14 cellular contexts compared by ENCODE assay signal in genomic region chr21:43868461-43868860, GRCh38. TPM values are rescaled to one million over a fixed set of nuclear protein-coding genes. Genes with fewer than 3 reads are reported as not detected.
A peak's percentile ranks its signal among the peaks of the same experiment; 100 is the strongest.
DNase-seq lines count a peak whose midpoint lies in the region; ATAC-seq, FAIRE-seq and TF ChIP-seq lines count a peak whose summit lies in the region.
"Had no signal": no experiment of that assay in that cellular context is flagged by ENCODE, and none has a peak within 500 bp of the region (broad histone marks: within the 10 kb centered on the region; RNA-seq: fewer than 3 reads in every experiment).

No MANE protein-coding gene starts in this region.

- H3K4me2 ChIP-seq in IMR-90 (ENCODE audit: low read depth, low read length) (no peak overlapping the region), Karpas-422 (ENCODE audit: low read depth, low read length, poor library complexity, severe bottlenecking) (no peak overlapping the region)

- H2AFZ ChIP-seq in IMR-90 (replicated peaks; ENCODE audit: low read length, poor library complexity) (no peak overlapping the region), Karpas-422 (ENCODE audit: low read length) (no peak overlapping the region)

- H3K9me3 ChIP-seq in IMR-90 (ENCODE audit: control insufficient read depth, insufficient read depth, low read length) (no peaks in the 10 kb centered on the region), muscle layer of duodenum (ENCODE audit: control insufficient read depth in 1 of 2, low read length in 2 of 2) (no peaks in the 10 kb centered on the region), Karpas-422 (ENCODE audit: low read length) (no peaks in the 10 kb centered on the region)
- H3K9me3 ChIP-seq: sigmoid colon, thoracic aorta had no signal

- H3K4me3 ChIP-seq in IMR-90 (ENCODE audit: insufficient read depth, low read depth, low read length) (no peak overlapping the region), bronchial epithelial cell (ENCODE audit: low read depth, low read length) (no peak overlapping the region), muscle layer of duodenum (ENCODE audit: low read depth in 1 of 2, low read length in 2 of 2) (peak overlapping the region in 1 of 2 donors; percentile 69), Karpas-422 (ENCODE audit: low read length) (no peak overlapping the region)
- H3K4me3 ChIP-seq: sigmoid colon, thoracic aorta had no signal

- no peak overlapping the region for H2BK20ac ChIP-seq in IMR-90 (ENCODE audit: low read depth, low read length)

- H4K8ac ChIP-seq in IMR-90 (ENCODE audit: low read depth in 2 of 2, low read length in 2 of 2): no peak overlapping the region

- POLR2A ChIA-PET in IMR-90 (lab: Charles Lee; ENCODE audit: unreplicated experiment): no interaction called here

- H4K20me1 ChIP-seq in IMR-90 (ENCODE audit: insufficient read depth, low read length) (peaks cover 56% of the 10 kb centered on the region), Karpas-422 (ENCODE audit: insufficient read depth, low read depth, low read length) (no peaks in the 10 kb centered on the region)

- H3K18ac ChIP-seq in IMR-90 (ENCODE audit: low read depth, low read length): no peak overlapping the region

- WGBS in IMR-90 (ENCODE audit: extremely low coverage in 2 of 2, insufficient read length in 1 of 2), 2 experiments: no CpG with 5 or more reads among the region's 6 CpGs

- H2AK5ac ChIP-seq in IMR-90 (ENCODE audit: low read depth, low read length): no peak overlapping the region

- no peak overlapping the region for H3K56ac ChIP-seq in IMR-90 (ENCODE audit: extremely low read depth, insufficient read depth, low read length)

- no peak overlapping the region for H3K14ac ChIP-seq in IMR-90 (replicated peaks; ENCODE audit: low read depth, low read length)

- no peaks in the 10 kb centered on the region for H3K9me2 ChIP-seq in Karpas-422 (replicated peaks; ENCODE audit: insufficient read depth, low read length)

- dilution Hi-C loops in IMR-90 (cut with HindIII; ENCODE audit: low sequenced_read_pairs, unreplicated experiment): no loop called here

- in situ Hi-C loops in IMR-90 (cut with MboI; ENCODE audit: low sequenced_read_pairs): no loop called here

- H4K5ac ChIP-seq in IMR-90 (ENCODE audit: low read depth, low read length): no peak overlapping the region

- no peak for ATAC-seq in IMR-90 (ENCODE audit: low read depth)

- no peak for TF ChIP-seq RAD21 in IMR-90 (IDR thresholded peaks at IDR 0.05; ENCODE audit: low read length)

- peaks cover 12% of the 10 kb centered on the region for H3K4me1 ChIP-seq in IMR-90 (ENCODE audit: control insufficient read depth, insufficient read depth, low read length)
- H3K4me1 ChIP-seq in muscle layer of duodenum (ENCODE audit: control insufficient read depth in 1 of 2, insufficient read depth in 2 of 2, low read length in 2 of 2): peaks cover 3 to 29% of the 10 kb centered on the region in 2 donors
- peaks cover 20% of the 10 kb centered on the region for H3K4me1 ChIP-seq in Karpas-422 (ENCODE audit: low read length)

- no peak overlapping the region for H2BK5ac ChIP-seq in IMR-90 (ENCODE audit: low read depth, low read length, poor library complexity, severe bottlenecking)

- H3K4ac ChIP-seq in IMR-90 (ENCODE audit: low read depth, low read length): no peak overlapping the region

- CTCF ChIA-PET in IMR-90 (lab: Yijun Ruan, JAX): no interaction called here

- peaks cover 15% of the 10 kb centered on the region; the same call in 1 of the 2 replicates for H3K9me1 ChIP-seq in IMR-90 (ENCODE audit: insufficient read depth, low read length)

- no peak overlapping the region for H2BK15ac ChIP-seq in IMR-90 (ENCODE audit: low read depth, low read length)

- no peak overlapping the region for H4K91ac ChIP-seq in IMR-90 (ENCODE audit: insufficient read depth, low read depth, low read length)

- peak overlapping the region; percentile 16; the same call in 1 of the 2 replicates for H3K23ac ChIP-seq in IMR-90 (ENCODE audit: low read depth, low read length)

- H3K9ac ChIP-seq in IMR-90 (ENCODE audit: low read depth, low read length) (no peak overlapping the region), Karpas-422 (ENCODE audit: low read length) (no peak overlapping the region)

- H3K36me3 ChIP-seq in IMR-90 (ENCODE audit: control insufficient read depth, insufficient read depth, low read length) (peaks cover 12% of the 10 kb centered on the region), bronchial epithelial cell (ENCODE audit: control insufficient read depth, insufficient read depth, low read length) (peaks cover 7% of the 10 kb centered on the region), muscle layer of duodenum (ENCODE audit: control insufficient read depth in 1 of 2, insufficient read depth in 2 of 2, low read length in 2 of 2) (peaks cover 0 to 4% of the 10 kb centered on the region in 2 donors), Karpas-422 (ENCODE audit: insufficient read depth, low read length) (peaks cover 41% of the 10 kb centered on the region)
- H3K36me3 ChIP-seq: sigmoid colon, thoracic aorta had no signal

- H3K79me1 ChIP-seq in IMR-90 (ENCODE audit: low read depth in 1 of 2, low read length in 2 of 2): peaks cover 30 to 62% of the 10 kb centered on the region in 2 experiments

- no TSS peak for BruUV-seq in IMR-90 (replicated peaks; lab: Mats Ljungman, UMichigan)

- no peak for TF ChIP-seq POLR2A in IMR-90 (IDR thresholded peaks at IDR 0.05; ENCODE audit: low read depth, low read length)

- H3K27ac ChIP-seq in IMR-90 (ENCODE audit: insufficient read depth, low read length) (no peak overlapping the region), muscle layer of duodenum (ENCODE audit: low read length) (peak overlapping the region; percentile 34), Karpas-422 (ENCODE audit: low read length) (no peak overlapping the region)
- H3K27ac ChIP-seq: thoracic aorta had no signal

- H2AK9ac ChIP-seq in IMR-90 (replicated peaks; ENCODE audit: low read depth, low read length, poor library complexity): no peak overlapping the region

- peak; percentile 76 for DNase-seq in COLO668 (lab: John Stamatoyannopoulos, UW; ENCODE audit: unreplicated experiment)
- no peak for DNase-seq in IMR-90
- DNase-seq in bronchial epithelial cell (ENCODE audit: low read depth): peak; percentile 61
- DNase-seq in Karpas-422: no peak
- no peak for DNase-seq in UCSD-AML1 (lab: John Stamatoyannopoulos, UW; ENCODE audit: unreplicated experiment)
- DNase-seq in SKM-1 treated with dmso at 0.1 percent for 144 hours (lab: John Stamatoyannopoulos, UW; ENCODE audit: unreplicated experiment): no peak
- DNase-seq: activated effector memory CD4-positive, alpha-beta T cell treated with anti-CD3 and anti-CD28 coated beads, Interleukin-2, amount 50 U/mL, for 16 hours; caudate nucleus; NCI-H1092; NCI-H774; sigmoid colon had no signal

- no peaks in the 10 kb centered on the region for H3K27me3 ChIP-seq in IMR-90 (ENCODE audit: control insufficient read depth, insufficient read depth, low read length)
- H3K27me3 ChIP-seq in bronchial epithelial cell (ENCODE audit: control insufficient read depth, insufficient read depth, low read length): no peaks in the 10 kb centered on the region
- no peaks in the 10 kb centered on the region for H3K27me3 ChIP-seq in muscle layer of duodenum (ENCODE audit: low read depth, low read length)
- no peaks in the 10 kb centered on the region for H3K27me3 ChIP-seq in Karpas-422 (ENCODE audit: low read length)
- H3K27me3 ChIP-seq: sigmoid colon had no signal

- intact Hi-C loops in IMR-90 (cut with micrococcal nuclease): no loop called here

- FAIRE-seq in bronchial epithelial cell (lab: Jason Lieb, UNC): no peak
- FAIRE-seq: D721Med had no signal

- H3K79me2 ChIP-seq in Karpas-422 (ENCODE audit: low read length): peaks cover 79% of the 10 kb centered on the region

- TF ChIP-seq CTCF in IMR-90 (conservative IDR thresholded peaks at IDR 0.05; ENCODE audit: low read depth, low read length) (no peak), bronchial epithelial cell (IDR thresholded peaks at IDR 0.05; ENCODE audit: insufficient read depth, low read length, severe bottlenecking) (no peak)

- no peak overlapping the region for H2BK120ac ChIP-seq in IMR-90 (ENCODE audit: low read depth, low read length)

TF ChIP-seq in IMR-90, 13 proteins besides CTCF, POLR2A, EP300 and RAD21:
- TF ChIP-seq BHLHE40 (IDR thresholded peaks at IDR 0.05; ENCODE audit: low read depth, low read length) (no peak), MAZ (IDR thresholded peaks at IDR 0.05; ENCODE audit: borderline replicate concordance, low read depth, low read length) (no peak), USF2 (IDR thresholded peaks at IDR 0.05; ENCODE audit: low read depth, low read length) (no peak), NFE2L2 (IDR thresholded peaks at IDR 0.05; ENCODE audit: low read depth, low read length) (no peak), CEBPB (IDR thresholded peaks at IDR 0.05; ENCODE audit: low read depth, low read length) (no peak), SMC3 (IDR thresholded peaks at IDR 0.05; ENCODE audit: low read depth, low read length) (no peak)

RNA-seq across cellular contexts. Expression of gene AGPAT3, which starts 3.4 kb away (rescaled TPM):
- total RNA-seq in IMR-90 (2012; rRNA removed) (24.2 and 27.1 TPM in 2 replicates), bronchial epithelial cell (40.5 and 47.5 TPM in 2 replicates)
- 36.2 and 38.7 TPM in 2 replicates for polyA plus RNA-seq in IMR-90 (2012; rRNA removed)
- polyA plus RNA-seq in IMR-90 (2012; cell fraction: cytosol; rRNA removed): 32.1 and 32.6 TPM in 2 replicates
- 48.7 and 55.4 TPM in 2 replicates for polyA plus RNA-seq in IMR-90 (2012; cell fraction: nucleus; rRNA removed; ENCODE audit: low replicate concordance)
- total RNA-seq in Karpas-422 (2014; rRNA removed; shearing (Covaris generic); ENCODE audit: low replicate concordance): 29.0 and 42.2 TPM in 2 replicates

Comparison
In these comparisons a context has a peak if more than half of its experiments do, and no peak if none do; other contexts are left out.
1. DNase-seq: peak in COLO668 (single experiment) and bronchial epithelial cell (single experiment); none in IMR-90 (single experiment), Karpas-422 (single experiment), UCSD-AML1 (single experiment) and SKM-1 treated with dmso at 0.1 percent for 144 hours (single experiment).